In genomic region chr22:35349704-35350538, GRCh38 we compare ENCODE assay signal across 8 cellular contexts. TPM values are rescaled to one million over a fixed set of nuclear protein-coding genes. Genes with fewer than 3 reads are reported as not detected.
DNase-seq lines count a peak whose midpoint lies in the region; ATAC-seq and TF ChIP-seq lines count a peak whose summit lies in the region.

No MANE protein-coding gene starts in this region.

- H3K4me1 ChIP-seq in GM23248 (ENCODE audit: insufficient read depth) (peaks cover 15% of the 10 kb centered on the region), OCI-LY7 (ENCODE audit: insufficient read depth, low read length, poor library complexity, severe bottlenecking) (peaks cover 69% of the 10 kb centered on the region), right atrium auricular region (peaks cover 0 to 33% of the 10 kb centered on the region in 2 donors), foreskin keratinocyte (peaks cover 3% of the 10 kb centered on the region)

- H3K27ac ChIP-seq in GM23248 (peak overlapping the region; percentile 38), OCI-LY7 (ENCODE audit: low read depth, low read length, poor library complexity, severe bottlenecking) (peak overlapping the region; percentile 95), right atrium auricular region (peak overlapping the region; percentile 80 to 90), foreskin keratinocyte (no peak overlapping the region)

- H3K9ac ChIP-seq in GM23248: peak overlapping the region; percentile 88

- peaks cover 6% of the 10 kb centered on the region; the same call in 1 of the 2 replicates for H3F3A ChIP-seq in GM23248 (ENCODE audit: insufficient read depth)

- intact Hi-C loops in OCI-LY7 (cut with micrococcal nuclease; ENCODE audit: unreplicated experiment): loop anchor here (1.0 to 10.0 kb wide), 7 partner anchors 41 to 774 kb away; no protein-coding TSS in a partner anchor
- intact Hi-C loops in activated CD4-positive, alpha-beta T cell treated with anti-CD3 and anti-CD28 coated beads for 36 hours (cut with DNase I, micrococcal nuclease): loop anchor here (1.0 to 10.0 kb wide), 11 partner anchors 50 to 775 kb away; partner anchors contain the start of gene MCM5 (in 2 of the 2)

- H3K79me2 ChIP-seq in GM23248 (ENCODE audit: insufficient read depth): no peaks in the 10 kb centered on the region
- H3K79me2 ChIP-seq in OCI-LY7 (ENCODE audit: insufficient read depth, low read depth, low read length): no peaks in the 10 kb centered on the region

- CTCF ChIA-PET in OCI-LY7 (lab: Charles Lee; ENCODE audit: unreplicated experiment): interaction anchor here (0.6 kb wide), 1 partner anchor 53 kb away, joined by 4 read pairs; no protein-coding TSS in a partner anchor
- CTCF ChIA-PET in activated CD4-positive, alpha-beta T cell treated with anti-CD3 and anti-CD28 coated beads for 36 hours (lab: Charles Lee): interaction anchor here (0.6 to 1.5 kb wide), 5 partner anchors 25 to 266 kb away, joined by 3 to 20 read pairs (median 3); no protein-coding TSS in a partner anchor

- H3K36me3 Mint-ChIP-seq in stimulated activated memory B cell treated with anti-CD40 and anti-IgM and Interleukin-4, amounts not matched to agents 10 μg/mL and 1 μg/mL and 100 μg/mL, for 72 hours: peaks cover 22% of the 10 kb centered on the region
- H3K36me3 Mint-ChIP-seq in activated CD4-positive, alpha-beta T cell treated with anti-CD3 and anti-CD28 coated beads for 36 hours (ENCODE audit: low read depth): no peaks in the 10 kb centered on the region

- no peak for ATAC-seq in stimulated activated memory B cell treated with anti-CD40 and anti-IgM and Interleukin-4, amounts not matched to agents 10 μg/mL and 1 μg/mL and 100 μg/mL, for 72 hours
- ATAC-seq in activated CD4-positive, alpha-beta T cell treated with anti-CD3 and anti-CD28 coated beads for 36 hours: no peak
- no peak for ATAC-seq in foreskin keratinocyte

- peak overlapping the region; percentile 57 for H3K4me3 Mint-ChIP-seq in stimulated activated memory B cell treated with anti-CD40 and anti-IgM and Interleukin-4, amounts not matched to agents 10 μg/mL and 1 μg/mL and 100 μg/mL, for 72 hours
- H3K4me3 Mint-ChIP-seq in activated CD4-positive, alpha-beta T cell treated with anti-CD3 and anti-CD28 coated beads for 36 hours: no peak overlapping the region

- POLR2A ChIA-PET in OCI-LY7 (lab: Charles Lee): interaction anchor here (0.6 to 0.7 kb wide), 3 partner anchors 43 to 827 kb away, joined by 3 to 4 read pairs (median 4); no protein-coding TSS in a partner anchor
- POLR2A ChIA-PET in activated CD4-positive, alpha-beta T cell treated with anti-CD3 and anti-CD28 coated beads for 36 hours (lab: Charles Lee): interaction anchor here (0.7 kb wide), 1 partner anchor 76 kb away, joined by 3 read pairs; no protein-coding TSS in a partner anchor

- in situ Hi-C loops in GM23248 (cut with MboI): loop anchor here (10.0 kb wide), 1 partner anchor 235 kb away; no protein-coding TSS in a partner anchor

- H3K4me2 ChIP-seq in GM23248 (ENCODE audit: unreplicated experiment) (peak overlapping the region; percentile 76), OCI-LY7 (ENCODE audit: low read length) (peak overlapping the region; percentile 88)

- H3K9me2 ChIP-seq in GM23248 (ENCODE audit: insufficient read depth) (no peaks in the 10 kb centered on the region), OCI-LY7 (ENCODE audit: insufficient read depth, low read length) (no peaks in the 10 kb centered on the region)

- H3K9me3 ChIP-seq in GM23248 (ENCODE audit: low read depth) (no peaks in the 10 kb centered on the region), OCI-LY7 (ENCODE audit: low read length) (no peaks in the 10 kb centered on the region), right atrium auricular region (no peaks in the 10 kb centered on the region)

- H3K27me3 ChIP-seq in GM23248 (replicated peaks; ENCODE audit: insufficient read depth) (no peaks in the 10 kb centered on the region), right atrium auricular region (no peaks in the 10 kb centered on the region), foreskin keratinocyte (no peaks in the 10 kb centered on the region)

- H3K4me3 ChIP-seq in GM23248 (peak overlapping the region; percentile 72), OCI-LY7 (ENCODE audit: low read depth, low read length, poor library complexity, severe bottlenecking) (peak overlapping the region; percentile 64), right atrium auricular region (no peak overlapping the region)

- no peaks in the 10 kb centered on the region for H3K9me3 Mint-ChIP-seq in stimulated activated memory B cell treated with anti-CD40 and anti-IgM and Interleukin-4, amounts not matched to agents 10 μg/mL and 1 μg/mL and 100 μg/mL, for 72 hours
- no peaks in the 10 kb centered on the region for H3K9me3 Mint-ChIP-seq in activated CD4-positive, alpha-beta T cell treated with anti-CD3 and anti-CD28 coated beads for 36 hours (ENCODE audit: low read depth)

- 0 out of 2 replicates have a peak overlapping the region, but pooled peaks have one; percentile 48 for H2AFZ ChIP-seq in GM23248
- peak overlapping the region; percentile 70; the same call in 1 of the 2 replicates for H2AFZ ChIP-seq in OCI-LY7 (ENCODE audit: low read length)

- TF ChIP-seq CTCF in OCI-LY7 (conservative IDR thresholded peaks at IDR 0.05; ENCODE audit: low read length) (no peak), right atrium auricular region (IDR thresholded peaks at IDR 0.05) (no peak), foreskin keratinocyte (conservative IDR thresholded peaks at IDR 0.05) (no peak)

- BruUV-seq in OCI-LY7 (replicated peaks; lab: Mats Ljungman, UMichigan): no TSS peak

- WGBS in GM23248 (ENCODE audit: low coverage in 1 of 2, low lambda C conversion rate in 2 of 2, missing lambda C conversion rate in 2 of 2), 2 experiments: 24 to 32% methylated on average over 7 to 13 of the region's 17 CpGs

- DNase-seq in GM23248 (peak; percentile 48), OCI-LY7 (ENCODE audit: low spot score) (peak; percentile 84), right atrium auricular region (ENCODE audit: low spot score) (no peak), foreskin keratinocyte (no peak), NOMO-1 (lab: John Stamatoyannopoulos, UW; ENCODE audit: unreplicated experiment in 2 of 2) (no peak)
- DNase-seq in activated CD4-positive, alpha-beta T cell treated with anti-CD3 and anti-CD28 coated beads for 36 hours: no peak
- DNase-seq in stimulated activated CD4-positive, alpha-beta T cell treated with anti-CD3 and anti-CD28 coated beads, Interleukin-1b, Interleukin-23, amount 100 ng/mL, for 48 hours: no peak

- H4K20me1 ChIP-seq in GM23248 (ENCODE audit: insufficient read depth) (no peaks in the 10 kb centered on the region), OCI-LY7 (ENCODE audit: insufficient read depth, low read length) (no peaks in the 10 kb centered on the region)

- peaks cover 58% of the 10 kb centered on the region for H3K4me1 Mint-ChIP-seq in stimulated activated memory B cell treated with anti-CD40 and anti-IgM and Interleukin-4, amounts not matched to agents 10 μg/mL and 1 μg/mL and 100 μg/mL, for 72 hours
- H3K4me1 Mint-ChIP-seq in activated CD4-positive, alpha-beta T cell treated with anti-CD3 and anti-CD28 coated beads for 36 hours: peaks cover 28% of the 10 kb centered on the region

- no peaks in the 10 kb centered on the region; the same call in 1 of the 2 replicates for H3K36me3 ChIP-seq in GM23248 (ENCODE audit: low read depth)
- no peaks in the 10 kb centered on the region for H3K36me3 ChIP-seq in OCI-LY7 (ENCODE audit: insufficient read depth, low read length)
- peaks cover 30% of the 10 kb centered on the region for H3K36me3 ChIP-seq in right atrium auricular region

- H3K27ac Mint-ChIP-seq in stimulated activated memory B cell treated with anti-CD40 and anti-IgM and Interleukin-4, amounts not matched to agents 10 μg/mL and 1 μg/mL and 100 μg/mL, for 72 hours: peak overlapping the region; percentile 93
- H3K27ac Mint-ChIP-seq in activated CD4-positive, alpha-beta T cell treated with anti-CD3 and anti-CD28 coated beads for 36 hours: no peak overlapping the region

- H3K27me3 Mint-ChIP-seq in stimulated activated memory B cell treated with anti-CD40 and anti-IgM and Interleukin-4, amounts not matched to agents 10 μg/mL and 1 μg/mL and 100 μg/mL, for 72 hours: no peaks in the 10 kb centered on the region
- H3K27me3 Mint-ChIP-seq in activated CD4-positive, alpha-beta T cell treated with anti-CD3 and anti-CD28 coated beads for 36 hours: peaks cover 6% of the 10 kb centered on the region

RNA-seq across cellular contexts. Expression of gene HMOX1, which starts 31.0 kb away (rescaled TPM):
- total RNA-seq in GM23248 (2014; rRNA removed; shearing (Covaris generic)): 71.6 and 82.9 TPM in 2 replicates
- 44.3 and 46.6 TPM in 2 replicates for polyA plus RNA-seq in GM23248 (2016; fragmentation: Nextera tagmentation; extraction: Ambion mirVana)
- total RNA-seq in OCI-LY7 (2014; rRNA removed; shearing (Covaris generic)): 2.2 and 2.9 TPM in 2 replicates
- total RNA-seq in OCI-LY7 (2022): 8.5 and 13.9 TPM in 2 replicates
- 10 to 100 TPM in 1 of 2 donors, 1 to 10 TPM in 1; 1.9 to 11.1 TPM for total RNA-seq in right atrium auricular region
- total RNA-seq in activated CD4-positive, alpha-beta T cell treated with anti-CD3 and anti-CD28 coated beads for 36 hours: under 1 TPM; 0.30 to 0.61 TPM
- total RNA-seq in foreskin keratinocyte: 1.2 and 3.1 TPM in 2 replicates
- 1.7 and 3.8 TPM in 2 replicates for polyA plus RNA-seq in foreskin keratinocyte

RNA-seq across cellular contexts. Expression of gene MCM5, which starts 50.0 kb away (rescaled TPM):
- total RNA-seq in GM23248 (2014; rRNA removed; shearing (Covaris generic)): 34.4 and 37.2 TPM in 2 replicates
- polyA plus RNA-seq in GM23248 (2016; fragmentation: Nextera tagmentation; extraction: Ambion mirVana): 48.4 and 51.5 TPM in 2 replicates
- total RNA-seq in OCI-LY7 (2014; rRNA removed; shearing (Covaris generic)): 178 and 242 TPM in 2 replicates
- 360 TPM in 2 replicates for total RNA-seq in OCI-LY7 (2022)
- total RNA-seq in right atrium auricular region: 1 to 10 TPM; 5.3 to 6.8 TPM
- total RNA-seq in activated CD4-positive, alpha-beta T cell treated with anti-CD3 and anti-CD28 coated beads for 36 hours: 100 to 1,000 TPM; 291 to 382 TPM
- total RNA-seq in foreskin keratinocyte: 91.0 and 94.1 TPM in 2 replicates
- 106 and 111 TPM in 2 replicates for polyA plus RNA-seq in foreskin keratinocyte

RNA-seq across cellular contexts. Expression of gene TOM1, which starts 50.2 kb away (rescaled TPM):
- 61.3 and 62.2 TPM in 2 replicates for total RNA-seq in GM23248 (2014; rRNA removed; shearing (Covaris generic))
- polyA plus RNA-seq in GM23248 (2016; fragmentation: Nextera tagmentation; extraction: Ambion mirVana): 69.7 and 72.9 TPM in 2 replicates
- 14.6 and 22.7 TPM in 2 replicates for total RNA-seq in OCI-LY7 (2014; rRNA removed; shearing (Covaris generic))
- 24.4 and 30.6 TPM in 2 replicates for total RNA-seq in OCI-LY7 (2022)
- total RNA-seq in right atrium auricular region: 100 to 1,000 TPM; 108 TPM
- 10 to 100 TPM; 23.7 to 29.5 TPM for total RNA-seq in activated CD4-positive, alpha-beta T cell treated with anti-CD3 and anti-CD28 coated beads for 36 hours
- total RNA-seq in foreskin keratinocyte: 9.0 and 10.0 TPM in 2 replicates
- polyA plus RNA-seq in foreskin keratinocyte: 8.9 and 10.4 TPM in 2 replicates

Comparison
In these comparisons a context has a peak if more than half of its experiments do, and no peak if none do; other contexts are left out.
1. DNase-seq: peak in GM23248 (single experiment) and OCI-LY7 (single experiment); none in right atrium auricular region (single experiment), activated CD4-positive, alpha-beta T cell treated with anti-CD3 and anti-CD28 coated beads for 36 hours (single experiment), foreskin keratinocyte (0 of 2), stimulated activated CD4-positive, alpha-beta T cell treated with anti-CD3 and anti-CD28 coated beads, Interleukin-1b, Interleukin-23, amount 100 ng/mL, for 48 hours (single experiment) and NOMO-1 (0 of 2).
2. H3K4me3 ChIP-seq: peak in GM23248 (single experiment) and OCI-LY7 (single experiment); none in right atrium auricular region (0 of 2).